21 cellular contexts compared by ENCODE assay signal in genomic region chr17:44402564-44403172, GRCh38. TPM values are rescaled to one million over a fixed set of nuclear protein-coding genes. Genes with fewer than 3 reads are reported as not detected.
DNase-seq lines count a peak whose midpoint lies in the region; ATAC-seq and TF ChIP-seq lines count a peak whose summit lies in the region.
"Had no signal": no experiment of that assay in that cellular context is flagged by ENCODE, and none has a peak within 500 bp of the region (broad histone marks: within the 10 kb centered on the region; RNA-seq: fewer than 3 reads in every experiment).

No MANE protein-coding gene starts in this region.

- peak overlapping the region; percentile 9; the same call in 1 of the 2 replicates for H3K27ac ChIP-seq in KMS-11
- H3K27ac ChIP-seq: dorsolateral prefrontal cortex, gastrocnemius medialis, SJCRH30 had no signal

- H3K9ac ChIP-seq in KMS-11: no peak overlapping the region

- H3K27ac Mint-ChIP-seq in activated naive CD4-positive, alpha-beta T cell treated with anti-CD3 and anti-CD28 coated beads for 36 hours: peak overlapping the region; percentile 46
- H3K27ac Mint-ChIP-seq in stimulated activated memory B cell treated with anti-CD40 and anti-IgM and Interleukin-4, amounts not matched to agents 10 μg/mL and 1 μg/mL and 100 μg/mL, for 72 hours: no peak overlapping the region
- H3K27ac Mint-ChIP-seq: CD4-positive, alpha-beta T cell; memory B cell had no signal

- H2AFZ ChIP-seq in KMS-11 (ENCODE audit: low read depth): no peak overlapping the region

- ATAC-seq in GM19463 (IDR thresholded peaks at IDR 0.05; ENCODE audit: unreplicated experiment) (peak; percentile 58), GM19395 (IDR thresholded peaks at IDR 0.05; ENCODE audit: unreplicated experiment) (no peak)
- peak; percentile 82 for ATAC-seq in stimulated activated memory B cell treated with anti-CD40 and anti-IgM and Interleukin-4, amounts not matched to agents 10 μg/mL and 1 μg/mL and 100 μg/mL, for 72 hours
- ATAC-seq: gastrocnemius medialis; naive thymus-derived CD8-positive, alpha-beta T cell; PC-3 had no signal

- H3K9me3 Mint-ChIP-seq in activated naive CD4-positive, alpha-beta T cell treated with anti-CD3 and anti-CD28 coated beads for 36 hours: no peaks in the 10 kb centered on the region
- H3K9me3 Mint-ChIP-seq in stimulated activated memory B cell treated with anti-CD40 and anti-IgM and Interleukin-4, amounts not matched to agents 10 μg/mL and 1 μg/mL and 100 μg/mL, for 72 hours: no peaks in the 10 kb centered on the region
- H3K9me3 Mint-ChIP-seq: CD4-positive, alpha-beta T cell; memory B cell; naive thymus-derived CD8-positive, alpha-beta T cell had no signal

- intact Hi-C loops in activated naive CD4-positive, alpha-beta T cell treated with anti-CD3 and anti-CD28 coated beads for 36 hours (cut with micrococcal nuclease): no loop called here

- H3K4me1 Mint-ChIP-seq in activated naive CD4-positive, alpha-beta T cell treated with anti-CD3 and anti-CD28 coated beads for 36 hours (ENCODE audit: low read depth): no peaks in the 10 kb centered on the region
- H3K4me1 Mint-ChIP-seq in stimulated activated memory B cell treated with anti-CD40 and anti-IgM and Interleukin-4, amounts not matched to agents 10 μg/mL and 1 μg/mL and 100 μg/mL, for 72 hours: peaks cover 14% of the 10 kb centered on the region

- H3K27me3 Mint-ChIP-seq in activated naive CD4-positive, alpha-beta T cell treated with anti-CD3 and anti-CD28 coated beads for 36 hours (ENCODE audit: low read depth): no peaks in the 10 kb centered on the region
- H3K27me3 Mint-ChIP-seq in stimulated activated memory B cell treated with anti-CD40 and anti-IgM and Interleukin-4, amounts not matched to agents 10 μg/mL and 1 μg/mL and 100 μg/mL, for 72 hours: no peaks in the 10 kb centered on the region
- H3K27me3 Mint-ChIP-seq: CD4-positive, alpha-beta T cell; memory B cell; naive thymus-derived CD8-positive, alpha-beta T cell had no signal

- peak overlapping the region; percentile 34 for H3K4me2 ChIP-seq in KMS-11

- no peak overlapping the region for H3K4me3 Mint-ChIP-seq in activated naive CD4-positive, alpha-beta T cell treated with anti-CD3 and anti-CD28 coated beads for 36 hours
- no peak overlapping the region for H3K4me3 Mint-ChIP-seq in stimulated activated memory B cell treated with anti-CD40 and anti-IgM and Interleukin-4, amounts not matched to agents 10 μg/mL and 1 μg/mL and 100 μg/mL, for 72 hours
- H3K4me3 Mint-ChIP-seq: CD4-positive, alpha-beta T cell; memory B cell; naive thymus-derived CD8-positive, alpha-beta T cell had no signal

- H3K79me2 ChIP-seq in KMS-11 (ENCODE audit: insufficient read depth, low read depth): no peaks in the 10 kb centered on the region

- peaks cover 27% of the 10 kb centered on the region for H3K36me3 Mint-ChIP-seq in activated naive CD4-positive, alpha-beta T cell treated with anti-CD3 and anti-CD28 coated beads for 36 hours (ENCODE audit: low read depth)
- H3K36me3 Mint-ChIP-seq in stimulated activated memory B cell treated with anti-CD40 and anti-IgM and Interleukin-4, amounts not matched to agents 10 μg/mL and 1 μg/mL and 100 μg/mL, for 72 hours: peaks cover 66% of the 10 kb centered on the region

- H3K4me3 ChIP-seq in KMS-11 (IDR thresholded peaks at IDR 0.05; ENCODE audit: insufficient read depth, low read depth, low read length): no peak overlapping the region
- H3K4me3 ChIP-seq: dorsolateral prefrontal cortex, gastrocnemius medialis, SJCRH30 had no signal

- H3K36me3 ChIP-seq in KMS-11 (ENCODE audit: insufficient read depth): no peaks in the 10 kb centered on the region; the same call in 1 of the 2 replicates

- DNase-seq in activated naive CD4-positive, alpha-beta T cell treated with anti-CD3 and anti-CD28 coated beads for 36 hours: no peak
- no peak for DNase-seq in activated naive CD4-positive, alpha-beta T cell (lab: John Stamatoyannopoulos, UW)
- DNase-seq in NCI-H128 (lab: John Stamatoyannopoulos, UW; ENCODE audit: unreplicated experiment) (no peak), NCI-H1436 (lab: John Stamatoyannopoulos, UW) (no peak)
- DNase-seq: activated CD4-positive, alpha-beta T cell treated with anti-CD3 and anti-CD28 coated beads for 1 hour; CD4-positive, alpha-beta T cell; DMS53; dorsolateral prefrontal cortex; erythroblast; gastrocnemius medialis; Karpas-422; naive thymus-derived CD8-positive, alpha-beta T cell; NCI-H1092 treated with DMSO at 0.1 percent for 48 hours; NCI-H774; PC-3; SJCRH30 had no signal

- no peaks in the 10 kb centered on the region for H3K27me3 ChIP-seq in KMS-11 (ENCODE audit: insufficient read depth, low read depth)
- H3K27me3 ChIP-seq: dorsolateral prefrontal cortex, gastrocnemius medialis, SJCRH30 had no signal

- no peak for TF ChIP-seq CTCF in KMS-11 (conservative IDR thresholded peaks at IDR 0.05; ENCODE audit: low read depth, low read length)

- CTCF ChIA-PET in activated naive CD4-positive, alpha-beta T cell treated with anti-CD3 and anti-CD28 coated beads for 36 hours (lab: Charles Lee): interaction anchor here (1.1 kb wide), 1 partner anchor 81 kb away, joined by 3 read pairs; no protein-coding TSS in a partner anchor

- peaks cover 58% of the 10 kb centered on the region for H3K4me1 ChIP-seq in KMS-11 (ENCODE audit: low read depth, poor library complexity, severe bottlenecking)
- H3K4me1 ChIP-seq: gastrocnemius medialis, SJCRH30 had no signal

- H4K20me1 ChIP-seq in KMS-11 (ENCODE audit: insufficient read depth): no peaks in the 10 kb centered on the region

RNA-seq across cellular contexts. Expression of gene ITGA2B, which starts 13.2 kb away (rescaled TPM):
- 1 to 10 TPM in 1 of 2 experiments, under 1 TPM in 1; 0.31 to 1.1 TPM for total RNA-seq in activated naive CD4-positive, alpha-beta T cell treated with anti-CD3 and anti-CD28 coated beads for 36 hours

RNA-seq across cellular contexts. Expression of gene FAM171A2, which starts 39.0 kb away (rescaled TPM):
- total RNA-seq in activated naive CD4-positive, alpha-beta T cell treated with anti-CD3 and anti-CD28 coated beads for 36 hours: under 1 TPM; 0.12 to 0.21 TPM

RNA-seq across cellular contexts. Expression of gene GRN, which starts 57.6 kb away (rescaled TPM):
- 10 to 100 TPM; 47.1 to 50.5 TPM for total RNA-seq in activated naive CD4-positive, alpha-beta T cell treated with anti-CD3 and anti-CD28 coated beads for 36 hours
